ENCODE assay signal across 8 cellular contexts in genomic region chr20:3753098-3753497, GRCh38. TPM values are rescaled to one million over a fixed set of nuclear protein-coding genes. Genes with fewer than 3 reads are reported as not detected.
A peak's percentile ranks its signal among the peaks of the same experiment; 100 is the strongest.
DNase-seq lines count a peak whose midpoint lies in the region; ATAC-seq and TF ChIP-seq lines count a peak whose summit lies in the region.

No MANE protein-coding gene starts in this region.

- H3K27ac ChIP-seq in stomach = peak overlapping the region in 1 of 5 donors; percentile 46

- no peak for TF ChIP-seq POLR2A in stomach (IDR thresholded peaks at IDR 0.05)

- in situ Hi-C loops in GM13977 (cut with MboI; ENCODE audit: low pct_unique_long_range_greater_than_20kb, low sequenced_read_pairs, unreplicated experiment) = no loop called here

- POLR2A ChIA-PET in activated CD4-positive, alpha-beta T cell treated with anti-CD3 and anti-CD28 coated beads, Interleukin-2, amount 10 ng/mL, durations not matched to agents 7 days and 5 days (lab: Charles Lee) = no interaction called here

- CTCF ChIA-PET in activated CD4-positive, alpha-beta T cell treated with anti-CD3 and anti-CD28 coated beads, Interleukin-2, amount 10 ng/mL, durations not matched to agents 7 days and 5 days (lab: Charles Lee) = interaction anchor here (0.5 to 7.0 kb wide), 13 partner anchors 9 to 343 kb away, joined by 3 to 28 read pairs (median 4); partner anchors contain the start of genes ADISSP, AP5S1 and CENPB

- H3K4me1 ChIP-seq in stomach = peaks cover 16 to 50% (median 29%) of the 10 kb centered on the region in 4 donors

- peaks cover 7% of the 10 kb centered on the region for H3K36me3 Mint-ChIP-seq in activated CD4-positive, alpha-beta T cell treated with anti-CD3 and anti-CD28 coated beads, Interleukin-2, amount 10 ng/mL, durations not matched to agents 7 days and 5 days (ENCODE audit: low read depth)
- H3K36me3 Mint-ChIP-seq in effector memory CD8-positive, alpha-beta T cell (ENCODE audit: insufficient read depth) = peaks cover 3% of the 10 kb centered on the region
- H3K36me3 Mint-ChIP-seq in mesothelial cell of epicardium = peaks cover 4% of the 10 kb centered on the region

- peak; percentile 92 for TF ChIP-seq CTCF in AG10803 (conservative IDR thresholded peaks at IDR 0.05; ENCODE audit: low read length)
- peak; percentile 77 for TF ChIP-seq CTCF in GM13977 (IDR thresholded peaks at IDR 0.05; ENCODE audit: extremely low read depth, insufficient read depth, missing control alignments)
- peak; percentile 39 for TF ChIP-seq CTCF in mesothelial cell of epicardium (IDR thresholded peaks at IDR 0.05; ENCODE audit: unreplicated experiment)
- peak in 5 of 7 experiments; percentile 57 to 75 (median 69) for TF ChIP-seq CTCF in stomach (IDR thresholded peaks at IDR 0.05)

- H3K27me3 ChIP-seq in stomach = peaks cover 0 to 22% (median 13%) of the 10 kb centered on the region in 3 donors

- H3K9me3 Mint-ChIP-seq in activated CD4-positive, alpha-beta T cell treated with anti-CD3 and anti-CD28 coated beads, Interleukin-2, amount 10 ng/mL, durations not matched to agents 7 days and 5 days = no peaks in the 10 kb centered on the region
- no peaks in the 10 kb centered on the region for H3K9me3 Mint-ChIP-seq in effector memory CD8-positive, alpha-beta T cell
- H3K9me3 Mint-ChIP-seq in mesothelial cell of epicardium = no peaks in the 10 kb centered on the region

- no peaks in the 10 kb centered on the region for H3K9me3 ChIP-seq in stomach

- peaks cover 13 to 70% (median 39%) of the 10 kb centered on the region in 4 donors for H3K36me3 ChIP-seq in stomach

- no peak overlapping the region for H3K27ac Mint-ChIP-seq in activated CD4-positive, alpha-beta T cell treated with anti-CD3 and anti-CD28 coated beads, Interleukin-2, amount 10 ng/mL, durations not matched to agents 7 days and 5 days
- H3K27ac Mint-ChIP-seq in effector memory CD8-positive, alpha-beta T cell = no peak overlapping the region
- no peak overlapping the region for H3K27ac Mint-ChIP-seq in mesothelial cell of epicardium

- H3K4me3 Mint-ChIP-seq in activated CD4-positive, alpha-beta T cell treated with anti-CD3 and anti-CD28 coated beads, Interleukin-2, amount 10 ng/mL, durations not matched to agents 7 days and 5 days = no peak overlapping the region
- peak overlapping the region in 1 of 2 donors; percentile 69 for H3K4me3 Mint-ChIP-seq in effector memory CD8-positive, alpha-beta T cell
- no peak overlapping the region for H3K4me3 Mint-ChIP-seq in mesothelial cell of epicardium

- 40 to 53% (median 47%) methylated on average over 4 of the region's 4 CpGs for WGBS in stomach, 5 donors

- H3K4me1 Mint-ChIP-seq in activated CD4-positive, alpha-beta T cell treated with anti-CD3 and anti-CD28 coated beads, Interleukin-2, amount 10 ng/mL, durations not matched to agents 7 days and 5 days = peaks cover 14% of the 10 kb centered on the region
- peaks cover 0 to 3% of the 10 kb centered on the region in 2 donors for H3K4me1 Mint-ChIP-seq in effector memory CD8-positive, alpha-beta T cell (ENCODE audit: low read depth in 2 of 2)
- peaks cover 4% of the 10 kb centered on the region for H3K4me1 Mint-ChIP-seq in mesothelial cell of epicardium

- intact Hi-C loops in stomach (cut with DNase I; ENCODE audit: low total_unique reads) = loop anchor here (10.0 kb wide), 1 partner anchor 102 kb away; no protein-coding TSS in a partner anchor

- peak; percentile 71 for ATAC-seq in effector memory CD8-positive, alpha-beta T cell (replicated peaks)
- ATAC-seq in HG02884 (IDR thresholded peaks at IDR 0.05; ENCODE audit: unreplicated experiment) = no peak

- H3K4me3 ChIP-seq in AG10803 (ENCODE audit: low read length) = no peak overlapping the region
- no peak overlapping the region for H3K4me3 ChIP-seq in stomach

- no peaks in the 10 kb centered on the region for H3K27me3 Mint-ChIP-seq in activated CD4-positive, alpha-beta T cell treated with anti-CD3 and anti-CD28 coated beads, Interleukin-2, amount 10 ng/mL, durations not matched to agents 7 days and 5 days
- H3K27me3 Mint-ChIP-seq in effector memory CD8-positive, alpha-beta T cell = peaks cover 0 to 10% of the 10 kb centered on the region in 2 donors
- peaks cover 42% of the 10 kb centered on the region for H3K27me3 Mint-ChIP-seq in mesothelial cell of epicardium (ENCODE audit: low read depth)

- DNase-seq in AG10803 (ENCODE audit: low read depth) = peak; percentile 72
- peak; percentile 89 for DNase-seq in GM13977 (ENCODE audit: low spot score)
- peak; percentile 38 for DNase-seq in NCI-H2196 treated with DMSO at 0.1 percent for 48 hours (lab: John Stamatoyannopoulos, UW; ENCODE audit: unreplicated experiment)
- DNase-seq in activated CD4-positive, alpha-beta T cell treated with anti-CD3 and anti-CD28 coated beads, Interleukin-2, amount 10 ng/mL, durations not matched to agents 7 days and 5 days = peak; percentile 67
- DNase-seq in effector memory CD8-positive, alpha-beta T cell = peak; percentile 51 to 61 (median 54)
- DNase-seq in mesothelial cell of epicardium (ENCODE audit: low spot score in 2 of 2, unreplicated experiment in 2 of 2) = peak in 1 of 2 experiments; percentile 60
- DNase-seq in stomach = peak; percentile 70

- no peak for TF ChIP-seq EP300 in stomach (IDR thresholded peaks at IDR 0.05)

RNA-seq across cellular contexts. Expression of gene ADISSP, which starts 14.5 kb away (rescaled TPM):
- total RNA-seq in activated CD4-positive, alpha-beta T cell treated with anti-CD3 and anti-CD28 coated beads, Interleukin-2, amount 10 ng/mL, durations not matched to agents 7 days and 5 days = 10 to 100 TPM; 27.8 to 27.9 TPM
- total RNA-seq in mesothelial cell of epicardium (24.3 to 26.5 TPM (median 24.9 TPM) in 3 replicates), stomach (100 to 1,000 TPM in 1 of 5 donors, 10 to 100 TPM in 2, 1 to 10 TPM in 2; 5.9 to 136 (median 49.0) TPM)
- 10 to 100 TPM; 14.4 to 32.6 (median 22.2) TPM for polyA plus RNA-seq in stomach

RNA-seq across cellular contexts. Expression of gene HSPA12B, which starts 20.6 kb away (rescaled TPM):
- total RNA-seq in activated CD4-positive, alpha-beta T cell treated with anti-CD3 and anti-CD28 coated beads, Interleukin-2, amount 10 ng/mL, durations not matched to agents 7 days and 5 days = not detected
- total RNA-seq in mesothelial cell of epicardium (11.5 to 13.0 TPM (median 12.0 TPM) in 3 replicates), stomach (10 to 100 TPM in 1 of 5 donors, 1 to 10 TPM in 3, under 1 TPM in 1; 0.87 to 14.3 (median 6.1) TPM)
- 1 to 10 TPM; 3.0 to 5.3 (median 3.7) TPM for polyA plus RNA-seq in stomach

RNA-seq across cellular contexts. Expression of gene SPEF1, which starts 28.1 kb away (rescaled TPM):
- under 1 TPM; 0.17 to 0.21 TPM for total RNA-seq in activated CD4-positive, alpha-beta T cell treated with anti-CD3 and anti-CD28 coated beads, Interleukin-2, amount 10 ng/mL, durations not matched to agents 7 days and 5 days
- 0.27 to 0.40 TPM (median 0.34 TPM) in 3 replicates for total RNA-seq in mesothelial cell of epicardium
- total RNA-seq in stomach = not detected
- polyA plus RNA-seq in stomach = under 1 TPM in 2 of 3 donors, not detected in 1; 0.18 to 0.19 TPM

RNA-seq across cellular contexts. Expression of gene CENPB, which starts 33.4 kb away (rescaled TPM):
- 10 to 100 TPM; 77.8 to 85.6 TPM for total RNA-seq in activated CD4-positive, alpha-beta T cell treated with anti-CD3 and anti-CD28 coated beads, Interleukin-2, amount 10 ng/mL, durations not matched to agents 7 days and 5 days
- 63.0 to 64.2 TPM (median 63.0 TPM) in 3 replicates for total RNA-seq in mesothelial cell of epicardium
- 100 to 1,000 TPM in 1 of 5 donors, 10 to 100 TPM in 4; 24.5 to 130 (median 68.3) TPM for total RNA-seq in stomach
- 10 to 100 TPM; 36.5 to 90.7 (median 79.6) TPM for polyA plus RNA-seq in stomach

RNA-seq across cellular contexts. Expression of gene SIGLEC1, which starts 40.7 kb away (rescaled TPM):
- not detected for total RNA-seq in activated CD4-positive, alpha-beta T cell treated with anti-CD3 and anti-CD28 coated beads, Interleukin-2, amount 10 ng/mL, durations not matched to agents 7 days and 5 days
- 0.04 TPM in 1 of 3 replicates, not detected in the others for total RNA-seq in mesothelial cell of epicardium
- total RNA-seq in stomach = 10 to 100 TPM in 1 of 5 donors, 1 to 10 TPM in 4; 1.7 to 22.2 (median 4.5) TPM
- polyA plus RNA-seq in stomach = 1 to 10 TPM; 1.4 to 1.8 (median 1.5) TPM

Comparison
In these comparisons a context has a peak if more than half of its experiments do, and no peak if none do; other contexts are left out.
1. CTCF ChIP-seq: peak in every context shown above with its lines; median percentile 92 in AG10803; 77 in GM13977; 69 in stomach; 39 in mesothelial cell of epicardium.